1 cellular context compared by ENCODE assay signal in the genomic region with DNA sequence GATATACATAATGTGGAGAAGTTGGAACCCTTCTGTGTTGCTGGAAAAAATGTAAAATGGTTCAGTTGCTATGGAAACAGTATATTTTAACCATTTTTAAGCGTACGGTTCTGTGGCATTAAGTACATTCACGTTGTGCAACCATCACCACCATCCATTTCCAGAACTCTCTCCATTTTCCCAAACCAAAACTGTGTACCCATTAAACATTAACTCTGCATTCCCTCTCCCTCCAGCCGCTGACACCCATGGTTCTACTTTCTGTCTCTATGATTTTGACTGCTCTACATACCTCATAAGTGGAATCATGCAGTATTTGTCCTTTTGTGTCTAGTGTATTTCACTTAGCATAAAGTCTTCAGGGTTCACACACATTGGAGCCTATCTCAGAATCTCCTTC.
TF ChIP-seq lines count a peak whose summit lies in the region.

No MANE protein-coding gene starts in this region.

TF ChIP-seq in HepG2, 621 proteins besides CTCF, POLR2A, EP300 and RAD21 (continued from another document):
- TF ChIP-seq, protein P1, sequence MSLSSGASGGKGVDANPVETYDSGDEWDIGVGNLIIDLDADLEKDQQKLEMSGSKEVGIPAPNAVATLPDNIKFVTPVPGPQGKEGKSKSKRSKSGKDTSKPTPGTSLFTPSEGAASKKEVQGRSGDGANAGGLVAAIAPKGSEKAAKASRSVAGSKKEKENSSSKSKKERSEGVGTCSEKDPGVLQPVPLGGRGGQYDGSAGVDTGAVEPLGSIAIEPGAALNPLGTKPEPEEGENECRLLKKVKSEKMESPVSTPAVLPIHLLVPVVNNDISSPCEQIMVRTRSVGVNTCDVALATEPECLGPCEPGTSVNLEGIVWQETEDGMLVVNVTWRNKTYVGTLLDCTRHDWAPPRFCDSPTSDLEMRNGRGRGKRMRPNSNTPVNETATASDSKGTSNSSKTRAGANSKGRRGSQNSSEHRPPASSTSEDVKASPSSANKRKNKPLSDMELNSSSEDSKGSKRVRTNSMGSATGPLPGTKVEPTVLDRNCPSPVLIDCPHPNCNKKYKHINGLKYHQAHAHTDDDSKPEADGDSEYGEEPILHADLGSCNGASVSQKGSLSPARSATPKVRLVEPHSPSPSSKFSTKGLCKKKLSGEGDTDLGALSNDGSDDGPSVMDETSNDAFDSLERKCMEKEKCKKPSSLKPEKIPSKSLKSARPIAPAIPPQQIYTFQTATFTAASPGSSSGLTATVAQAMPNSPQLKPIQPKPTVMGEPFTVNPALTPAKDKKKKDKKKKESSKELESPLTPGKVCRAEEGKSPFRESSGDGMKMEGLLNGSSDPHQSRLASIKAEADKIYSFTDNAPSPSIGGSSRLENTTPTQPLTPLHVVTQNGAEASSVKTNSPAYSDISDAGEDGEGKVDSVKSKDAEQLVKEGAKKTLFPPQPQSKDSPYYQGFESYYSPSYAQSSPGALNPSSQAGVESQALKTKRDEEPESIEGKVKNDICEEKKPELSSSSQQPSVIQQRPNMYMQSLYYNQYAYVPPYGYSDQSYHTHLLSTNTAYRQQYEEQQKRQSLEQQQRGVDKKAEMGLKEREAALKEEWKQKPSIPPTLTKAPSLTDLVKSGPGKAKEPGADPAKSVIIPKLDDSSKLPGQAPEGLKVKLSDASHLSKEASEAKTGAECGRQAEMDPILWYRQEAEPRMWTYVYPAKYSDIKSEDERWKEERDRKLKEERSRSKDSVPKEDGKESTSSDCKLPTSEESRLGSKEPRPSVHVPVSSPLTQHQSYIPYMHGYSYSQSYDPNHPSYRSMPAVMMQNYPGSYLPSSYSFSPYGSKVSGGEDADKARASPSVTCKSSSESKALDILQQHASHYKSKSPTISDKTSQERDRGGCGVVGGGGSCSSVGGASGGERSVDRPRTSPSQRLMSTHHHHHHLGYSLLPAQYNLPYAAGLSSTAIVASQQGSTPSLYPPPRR (CRISPR knock-in tag; IDR thresholded peaks at IDR 0.05; ENCODE audit: borderline replicate concordance): no peak
- TF ChIP-seq ZSCAN29 (CRISPR knock-in tag; conservative IDR thresholded peaks at IDR 0.05): no peak
- TF ChIP-seq FOXA1 (IDR thresholded peaks at IDR 0.05): no peak
- no peak for TF ChIP-seq FOXA1 (CRISPR knock-in tag; IDR thresholded peaks at IDR 0.05)
- no peak for TF ChIP-seq ATM (IDR thresholded peaks at IDR 0.05; ENCODE audit: borderline replicate concordance)
- TF ChIP-seq ZNF253 (CRISPR knock-in tag; IDR thresholded peaks at IDR 0.05; ENCODE audit: borderline replicate concordance): no peak
- no peak for TF ChIP-seq MEF2D (CRISPR knock-in tag; IDR thresholded peaks at IDR 0.05)
- no peak for TF ChIP-seq ETV6 (CRISPR knock-in tag; conservative IDR thresholded peaks at IDR 0.05)
- TF ChIP-seq, protein P2, sequence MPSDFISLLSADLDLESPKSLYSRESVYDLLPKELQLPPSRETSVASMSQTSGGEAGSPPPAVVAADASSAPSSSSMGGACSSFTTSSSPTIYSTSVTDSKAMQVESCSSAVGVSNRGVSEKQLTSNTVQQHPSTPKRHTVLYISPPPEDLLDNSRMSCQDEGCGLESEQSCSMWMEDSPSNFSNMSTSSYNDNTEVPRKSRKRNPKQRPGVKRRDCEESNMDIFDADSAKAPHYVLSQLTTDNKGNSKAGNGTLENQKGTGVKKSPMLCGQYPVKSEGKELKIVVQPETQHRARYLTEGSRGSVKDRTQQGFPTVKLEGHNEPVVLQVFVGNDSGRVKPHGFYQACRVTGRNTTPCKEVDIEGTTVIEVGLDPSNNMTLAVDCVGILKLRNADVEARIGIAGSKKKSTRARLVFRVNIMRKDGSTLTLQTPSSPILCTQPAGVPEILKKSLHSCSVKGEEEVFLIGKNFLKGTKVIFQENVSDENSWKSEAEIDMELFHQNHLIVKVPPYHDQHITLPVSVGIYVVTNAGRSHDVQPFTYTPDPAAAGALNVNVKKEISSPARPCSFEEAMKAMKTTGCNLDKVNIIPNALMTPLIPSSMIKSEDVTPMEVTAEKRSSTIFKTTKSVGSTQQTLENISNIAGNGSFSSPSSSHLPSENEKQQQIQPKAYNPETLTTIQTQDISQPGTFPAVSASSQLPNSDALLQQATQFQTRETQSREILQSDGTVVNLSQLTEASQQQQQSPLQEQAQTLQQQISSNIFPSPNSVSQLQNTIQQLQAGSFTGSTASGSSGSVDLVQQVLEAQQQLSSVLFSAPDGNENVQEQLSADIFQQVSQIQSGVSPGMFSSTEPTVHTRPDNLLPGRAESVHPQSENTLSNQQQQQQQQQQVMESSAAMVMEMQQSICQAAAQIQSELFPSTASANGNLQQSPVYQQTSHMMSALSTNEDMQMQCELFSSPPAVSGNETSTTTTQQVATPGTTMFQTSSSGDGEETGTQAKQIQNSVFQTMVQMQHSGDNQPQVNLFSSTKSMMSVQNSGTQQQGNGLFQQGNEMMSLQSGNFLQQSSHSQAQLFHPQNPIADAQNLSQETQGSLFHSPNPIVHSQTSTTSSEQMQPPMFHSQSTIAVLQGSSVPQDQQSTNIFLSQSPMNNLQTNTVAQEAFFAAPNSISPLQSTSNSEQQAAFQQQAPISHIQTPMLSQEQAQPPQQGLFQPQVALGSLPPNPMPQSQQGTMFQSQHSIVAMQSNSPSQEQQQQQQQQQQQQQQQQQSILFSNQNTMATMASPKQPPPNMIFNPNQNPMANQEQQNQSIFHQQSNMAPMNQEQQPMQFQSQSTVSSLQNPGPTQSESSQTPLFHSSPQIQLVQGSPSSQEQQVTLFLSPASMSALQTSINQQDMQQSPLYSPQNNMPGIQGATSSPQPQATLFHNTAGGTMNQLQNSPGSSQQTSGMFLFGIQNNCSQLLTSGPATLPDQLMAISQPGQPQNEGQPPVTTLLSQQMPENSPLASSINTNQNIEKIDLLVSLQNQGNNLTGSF (CRISPR knock-in tag; IDR thresholded peaks at IDR 0.05): no peak
- TF ChIP-seq, protein P3, sequence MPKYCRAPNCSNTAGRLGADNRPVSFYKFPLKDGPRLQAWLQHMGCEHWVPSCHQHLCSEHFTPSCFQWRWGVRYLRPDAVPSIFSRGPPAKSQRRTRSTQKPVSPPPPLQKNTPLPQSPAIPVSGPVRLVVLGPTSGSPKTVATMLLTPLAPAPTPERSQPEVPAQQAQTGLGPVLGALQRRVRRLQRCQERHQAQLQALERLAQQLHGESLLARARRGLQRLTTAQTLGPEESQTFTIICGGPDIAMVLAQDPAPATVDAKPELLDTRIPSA (CRISPR knock-in tag; IDR thresholded peaks at IDR 0.05; ENCODE audit: borderline replicate concordance): no peak
- TF ChIP-seq ZNF460 (CRISPR knock-in tag; IDR thresholded peaks at IDR 0.05; ENCODE audit: borderline replicate concordance): no peak
- TF ChIP-seq TOPORS (CRISPR knock-in tag; IDR thresholded peaks at IDR 0.05): no peak
- TF ChIP-seq, protein P4, sequence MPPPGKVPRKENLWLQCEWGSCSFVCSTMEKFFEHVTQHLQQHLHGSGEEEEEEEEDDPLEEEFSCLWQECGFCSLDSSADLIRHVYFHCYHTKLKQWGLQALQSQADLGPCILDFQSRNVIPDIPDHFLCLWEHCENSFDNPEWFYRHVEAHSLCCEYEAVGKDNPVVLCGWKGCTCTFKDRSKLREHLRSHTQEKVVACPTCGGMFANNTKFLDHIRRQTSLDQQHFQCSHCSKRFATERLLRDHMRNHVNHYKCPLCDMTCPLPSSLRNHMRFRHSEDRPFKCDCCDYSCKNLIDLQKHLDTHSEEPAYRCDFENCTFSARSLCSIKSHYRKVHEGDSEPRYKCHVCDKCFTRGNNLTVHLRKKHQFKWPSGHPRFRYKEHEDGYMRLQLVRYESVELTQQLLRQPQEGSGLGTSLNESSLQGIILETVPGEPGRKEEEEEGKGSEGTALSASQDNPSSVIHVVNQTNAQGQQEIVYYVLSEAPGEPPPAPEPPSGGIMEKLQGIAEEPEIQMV (CRISPR knock-in tag; IDR thresholded peaks at IDR 0.05; ENCODE audit: low read depth): no peak
